25 cellular contexts compared by ENCODE assay signal in the genomic region with DNA sequence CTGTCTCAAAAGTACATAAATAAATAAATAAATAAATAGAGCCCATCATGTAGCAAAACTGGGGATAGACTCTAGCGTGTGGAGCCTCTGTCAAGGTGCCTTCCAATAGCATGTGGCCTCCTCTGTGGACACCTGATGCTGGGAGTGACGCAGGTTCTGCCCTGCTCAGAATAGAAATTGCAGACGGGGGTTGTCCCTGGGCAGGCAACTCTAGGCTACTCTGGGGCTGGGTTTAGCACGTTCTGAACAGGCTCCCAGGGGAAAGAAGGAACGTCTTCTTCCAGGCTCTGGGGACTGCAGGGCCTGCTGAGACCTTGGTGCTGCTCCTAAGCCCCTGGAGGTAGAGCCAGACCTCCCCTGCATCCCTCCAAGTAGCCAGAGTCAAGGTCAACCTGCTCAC.
DNase-seq lines count a peak whose midpoint lies in the region; ATAC-seq and TF ChIP-seq lines count a peak whose summit lies in the region.
"Had no signal": no experiment of that assay in that cellular context is flagged by ENCODE, and none has a peak within 500 bp of the region (broad histone marks: within the 10 kb centered on the region; RNA-seq: fewer than 3 reads in every experiment).

No MANE protein-coding gene starts in this region.

- peak; percentile 92 for ATAC-seq in Right ventricle myocardium inferior
- peak; percentile 46 to 68 for ATAC-seq in right cardiac atrium
- ATAC-seq in psoas muscle = peak; percentile 75 to 97 (median 87)
- ATAC-seq in GM21423 (IDR thresholded peaks at IDR 0.05; ENCODE audit: unreplicated experiment) = no peak
- ATAC-seq in natural killer cell treated with Interleukin-12 subunit alpha and Interleukin-12 subunit beta and Interleukin-15 and Interleukin-18, amount 100 ng/mL, for 72 hours = no peak

- H3K36me3 ChIP-seq in right atrium auricular region (no peaks in the 10 kb centered on the region), psoas muscle (ENCODE audit: insufficient read depth in 1 of 2, low read depth in 1 of 2) (no peaks in the 10 kb centered on the region)
- H3K36me3 ChIP-seq: HAP-1, SJSA1 had no signal

- H3K4me1 ChIP-seq in right atrium auricular region = no peaks in the 10 kb centered on the region
- no peaks in the 10 kb centered on the region for H3K4me1 ChIP-seq in right cardiac atrium (ENCODE audit: control insufficient read depth, insufficient read depth, low read length)
- H3K4me1 ChIP-seq in psoas muscle = no peaks in the 10 kb centered on the region
- H3K4me1 ChIP-seq: SJSA1 had no signal

- DNase-seq in Right ventricle myocardium inferior (ENCODE audit: missing footprints) = no peak
- no peak for DNase-seq in right atrium auricular region (ENCODE audit: low spot score)
- no peak for DNase-seq in right cardiac atrium
- DNase-seq in psoas muscle = no peak
- DNase-seq in GDM1 (lab: John Stamatoyannopoulos, UW) = no peak
- no peak for DNase-seq in hypothalamus (lab: John Stamatoyannopoulos, UW)
- DNase-seq in natural killer cell treated with Interleukin-12 subunit alpha and Interleukin-12 subunit beta and Interleukin-15 and Interleukin-18, amount 100 ng/mL, for 72 hours (ENCODE audit: low spot score) = no peak
- DNase-seq: CD8-positive, alpha-beta memory T cell; DMS 273 treated with DMSO at 0.1 percent for 48 hours; DMS79 treated with DMSO at 0.1 percent for 48 hours; GOT3; KBM-7; MV-4-11; NCI-H1105; NCI-H1436 treated with DMSO at 0.1 percent for 48 hours; NCI-H187 treated with DMSO at 0.1 percent for 48 hours; NCI-H2107; NCI-H524 treated with DMSO at 0.1 percent for 48 hours; NCI-H774 had no signal

- no peak for TF ChIP-seq CTCF in right atrium auricular region (IDR thresholded peaks at IDR 0.05)
- TF ChIP-seq CTCF in psoas muscle (IDR thresholded peaks at IDR 0.05) = no peak

- no peak overlapping the region for H3K27ac ChIP-seq in right atrium auricular region
- H3K27ac ChIP-seq in right cardiac atrium (ENCODE audit: low read length) = peak overlapping the region; percentile 81
- peak overlapping the region; percentile 16 for H3K27ac ChIP-seq in psoas muscle
- H3K27ac ChIP-seq: 22Rv1, SJSA1 had no signal

- 57% methylated on average over 5 of the region's 5 CpGs for WGBS in right cardiac atrium
- 47 to 64% (median 60%) methylated on average over 5 of the region's 5 CpGs for WGBS in psoas muscle, 3 donors

- H3K27me3 Mint-ChIP-seq in natural killer cell treated with Interleukin-12 subunit alpha and Interleukin-12 subunit beta and Interleukin-15 and Interleukin-18, amount 100 ng/mL, for 72 hours = peaks cover 0 to 2% of the 10 kb centered on the region in 2 donors

- H3K9me3 Mint-ChIP-seq in natural killer cell treated with Interleukin-12 subunit alpha and Interleukin-12 subunit beta and Interleukin-15 and Interleukin-18, amount 100 ng/mL, for 72 hours = no peaks in the 10 kb centered on the region
- H3K9me3 Mint-ChIP-seq: CD14-positive monocyte; CD8-positive, alpha-beta memory T cell had no signal

- H3K9me3 ChIP-seq in right atrium auricular region (no peaks in the 10 kb centered on the region), right cardiac atrium (ENCODE audit: control insufficient read depth, low read length) (no peaks in the 10 kb centered on the region), psoas muscle (no peaks in the 10 kb centered on the region)
- H3K9me3 ChIP-seq: SJSA1 had no signal

- no peak overlapping the region for H3K27ac Mint-ChIP-seq in natural killer cell treated with Interleukin-12 subunit alpha and Interleukin-12 subunit beta and Interleukin-15 and Interleukin-18, amount 100 ng/mL, for 72 hours
- H3K27ac Mint-ChIP-seq: B cell had no signal

- H3K4me1 Mint-ChIP-seq in natural killer cell treated with Interleukin-12 subunit alpha and Interleukin-12 subunit beta and Interleukin-15 and Interleukin-18, amount 100 ng/mL, for 72 hours (ENCODE audit: low read depth in 2 of 2) = no peaks in the 10 kb centered on the region
- H3K4me1 Mint-ChIP-seq: B cell; CD8-positive, alpha-beta memory T cell had no signal

- H3K27me3 ChIP-seq in right atrium auricular region = no peaks in the 10 kb centered on the region
- no peaks in the 10 kb centered on the region for H3K27me3 ChIP-seq in right cardiac atrium (ENCODE audit: control insufficient read depth, insufficient read depth)
- H3K27me3 ChIP-seq in psoas muscle (ENCODE audit: insufficient read depth in 3 of 3, low read length in 2 of 3) = no peaks in the 10 kb centered on the region
- H3K27me3 ChIP-seq: SJSA1 had no signal

- no peaks in the 10 kb centered on the region for H3K36me3 Mint-ChIP-seq in natural killer cell treated with Interleukin-12 subunit alpha and Interleukin-12 subunit beta and Interleukin-15 and Interleukin-18, amount 100 ng/mL, for 72 hours
- H3K36me3 Mint-ChIP-seq: CD14-positive monocyte; CD8-positive, alpha-beta memory T cell had no signal

- intact Hi-C loops in Right ventricle myocardium inferior (cut with DNase I) = no loop called here
- intact Hi-C loops in right cardiac atrium (cut with DNase I) = no loop called here
- intact Hi-C loops in psoas muscle (cut with DNase I) = no loop called here

- no peak overlapping the region for H3K4me3 ChIP-seq in right atrium auricular region
- H3K4me3 ChIP-seq in right cardiac atrium (ENCODE audit: low read length) = no peak overlapping the region
- no peak overlapping the region for H3K4me3 ChIP-seq in psoas muscle
- H3K4me3 ChIP-seq: HAP-1, SJSA1 had no signal

- no peak overlapping the region for H3K4me3 Mint-ChIP-seq in natural killer cell treated with Interleukin-12 subunit alpha and Interleukin-12 subunit beta and Interleukin-15 and Interleukin-18, amount 100 ng/mL, for 72 hours
- H3K4me3 Mint-ChIP-seq: B cell; CD14-positive monocyte; CD8-positive, alpha-beta memory T cell had no signal

Comparison
In these comparisons a context has a peak if more than half of its experiments do, and no peak if none do; other contexts are left out.
1. H3K27ac ChIP-seq: peak in right cardiac atrium (single experiment) and psoas muscle (single experiment); none in right atrium auricular region (0 of 2).
2. ATAC-seq: peak in Right ventricle myocardium inferior (single experiment), right cardiac atrium (2 of 2) and psoas muscle (4 of 4); none in GM21423 (single experiment) and natural killer cell treated with Interleukin-12 subunit alpha and Interleukin-12 subunit beta and Interleukin-15 and Interleukin-18, amount 100 ng/mL, for 72 hours (0 of 2).